9 cellular contexts compared by ENCODE assay signal in the genomic region with DNA sequence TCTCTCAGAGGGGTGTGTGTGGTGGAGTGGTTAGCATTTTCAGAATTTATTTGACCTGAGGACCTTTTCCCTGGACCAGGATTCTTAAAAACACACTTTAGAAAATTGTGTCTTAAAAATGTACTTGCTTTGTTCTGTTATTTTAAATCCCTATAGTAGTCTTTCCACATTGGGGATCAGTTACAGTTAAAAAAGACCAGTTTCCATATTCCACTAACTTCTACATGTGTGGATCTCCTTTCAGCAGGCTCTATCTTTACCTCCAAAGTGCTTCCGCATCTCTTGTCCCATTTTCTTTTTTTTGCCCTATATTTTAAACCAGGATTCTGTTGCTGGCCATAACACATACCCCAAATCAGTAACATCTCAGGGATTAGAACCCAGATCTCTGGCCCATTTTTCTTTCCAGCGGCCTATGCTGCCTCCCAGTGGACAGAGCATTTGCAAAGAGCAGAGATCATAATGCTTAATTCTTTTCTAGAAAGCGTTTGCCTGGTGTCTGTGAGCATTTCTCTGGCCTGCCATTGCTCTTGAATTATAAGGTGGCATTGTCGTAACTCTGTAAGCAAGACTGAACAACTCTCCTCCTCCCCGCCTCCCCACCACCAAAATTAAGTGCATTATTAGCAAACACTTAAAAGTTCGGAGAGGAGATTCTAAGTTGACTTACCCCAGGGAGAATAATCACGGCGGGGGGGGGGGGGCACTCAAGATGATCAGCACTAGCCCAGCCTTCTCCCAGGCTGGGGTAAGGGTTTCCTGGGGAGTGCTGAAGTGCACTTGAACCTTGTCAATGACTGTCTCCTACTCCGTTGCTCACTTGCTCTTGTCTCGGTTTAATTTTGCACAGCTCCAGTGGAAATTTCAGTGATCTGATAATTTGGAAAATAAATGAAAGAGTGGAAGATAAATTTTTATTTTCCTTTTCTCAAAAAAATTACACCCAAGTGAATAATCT. TPM values are rescaled to one million over a fixed set of nuclear protein-coding genes. Genes with fewer than 3 reads are reported as not detected.
DNase-seq lines count a peak whose midpoint lies in the region; ATAC-seq, FAIRE-seq and TF ChIP-seq lines count a peak whose summit lies in the region.
"Had no signal": no experiment of that assay in that cellular context is flagged by ENCODE, and none has a peak within 500 bp of the region (broad histone marks: within the 10 kb centered on the region; RNA-seq: fewer than 3 reads in every experiment).

No MANE protein-coding gene starts in this region.

- no peaks in the 10 kb centered on the region for H3K4me1 Mint-ChIP-seq in activated naive CD4-positive, alpha-beta T cell treated with anti-CD3 and anti-CD28 coated beads for 36 hours (ENCODE audit: low read depth)
- H3K4me1 Mint-ChIP-seq: central memory CD8-positive, alpha-beta T cell had no signal

- no peaks in the 10 kb centered on the region for H3K27me3 ChIP-seq in muscle layer of colon (ENCODE audit: control insufficient read depth in 1 of 2, insufficient read depth in 2 of 2, low read length in 2 of 2)

- H3K36me3 Mint-ChIP-seq in activated naive CD4-positive, alpha-beta T cell treated with anti-CD3 and anti-CD28 coated beads for 36 hours (ENCODE audit: low read depth) = no peaks in the 10 kb centered on the region

- H3K9ac ChIP-seq in muscle layer of colon (ENCODE audit: low read length) = no peak overlapping the region

- H3K4me1 ChIP-seq in muscle layer of colon (ENCODE audit: insufficient read depth, low read length) = peaks cover 84% of the 10 kb centered on the region

- DNase-seq in DMS53 treated with DMSO at 0.1 percent for 48 hours (lab: John Stamatoyannopoulos, UW; ENCODE audit: unreplicated experiment) (peak; percentile 37), NCI-H128 (lab: John Stamatoyannopoulos, UW; ENCODE audit: unreplicated experiment) (peak; percentile 62), astrocyte of the spinal cord (ENCODE audit: low read depth, low spot score) (peak; percentile 51), GM19239 (ENCODE audit: insufficient read length, low spot score) (no peak)
- no peak for DNase-seq in activated naive CD4-positive, alpha-beta T cell treated with anti-CD3 and anti-CD28 coated beads for 36 hours

- H3K36me3 ChIP-seq in muscle layer of colon (ENCODE audit: insufficient read depth, low read length) = no peaks in the 10 kb centered on the region

- ATAC-seq in HG02970 (IDR thresholded peaks at IDR 0.05; ENCODE audit: low FRiP score, unreplicated experiment) (no peak), HG03432 (IDR thresholded peaks at IDR 0.05; ENCODE audit: unreplicated experiment) (no peak)

- CTCF ChIA-PET in activated naive CD4-positive, alpha-beta T cell treated with anti-CD3 and anti-CD28 coated beads for 36 hours (lab: Charles Lee) = no interaction called here

- H3K27ac ChIP-seq in muscle layer of colon (ENCODE audit: low read depth, low read length) = peak overlapping the region; percentile 56

- no peak overlapping the region for H3K4me3 ChIP-seq in astrocyte of the spinal cord (ENCODE audit: low read depth, low read length)
- peak overlapping the region in 1 of 2 donors; percentile 3 for H3K4me3 ChIP-seq in muscle layer of colon (ENCODE audit: low read depth in 1 of 2, low read length in 2 of 2)

- H3K9me3 ChIP-seq in muscle layer of colon (ENCODE audit: low read length) = no peaks in the 10 kb centered on the region

- no peak for FAIRE-seq in GM19239 (lab: Jason Lieb, UNC)

- H3K27me3 Mint-ChIP-seq in activated naive CD4-positive, alpha-beta T cell treated with anti-CD3 and anti-CD28 coated beads for 36 hours (ENCODE audit: low read depth) = peaks cover 2% of the 10 kb centered on the region
- H3K27me3 Mint-ChIP-seq: central memory CD8-positive, alpha-beta T cell had no signal

- H3K9me3 Mint-ChIP-seq in activated naive CD4-positive, alpha-beta T cell treated with anti-CD3 and anti-CD28 coated beads for 36 hours = no peaks in the 10 kb centered on the region

- no peak overlapping the region for H3K4me3 Mint-ChIP-seq in activated naive CD4-positive, alpha-beta T cell treated with anti-CD3 and anti-CD28 coated beads for 36 hours
- H3K4me3 Mint-ChIP-seq: central memory CD8-positive, alpha-beta T cell had no signal

- in situ Hi-C loops in astrocyte of the spinal cord (cut with HindIII; ENCODE audit: low sequenced_read_pairs) = no loop called here

- intact Hi-C loops in activated naive CD4-positive, alpha-beta T cell treated with anti-CD3 and anti-CD28 coated beads for 36 hours (cut with micrococcal nuclease) = no loop called here

- peak; percentile 71 for TF ChIP-seq CTCF in astrocyte of the spinal cord (IDR thresholded peaks at IDR 0.05; ENCODE audit: low read depth, low read length)

- H3K27ac Mint-ChIP-seq in activated naive CD4-positive, alpha-beta T cell treated with anti-CD3 and anti-CD28 coated beads for 36 hours = no peak overlapping the region

RNA-seq across cellular contexts. Expression of gene PBX1, which starts 58.9 kb away (rescaled TPM):
- total RNA-seq in activated naive CD4-positive, alpha-beta T cell treated with anti-CD3 and anti-CD28 coated beads for 36 hours = under 1 TPM; 0.27 to 0.31 TPM

Comparison
In these comparisons a context has a peak if more than half of its experiments do, and no peak if none do; other contexts are left out.
1. DNase-seq: peak in DMS53 treated with DMSO at 0.1 percent for 48 hours (single experiment), NCI-H128 (single experiment) and astrocyte of the spinal cord (single experiment); none in activated naive CD4-positive, alpha-beta T cell treated with anti-CD3 and anti-CD28 coated beads for 36 hours (single experiment) and GM19239 (single experiment).